Comparison of ENCODE assay signal across 27 cellular contexts in genomic region chr3:15215996-15216395, GRCh38. TPM values are rescaled to one million over a fixed set of nuclear protein-coding genes. Genes with fewer than 3 reads are reported as not detected.
DNase-seq lines count a peak whose midpoint lies in the region; ATAC-seq and TF ChIP-seq lines count a peak whose summit lies in the region.
"Had no signal": no experiment of that assay in that cellular context is flagged by ENCODE, and none has a peak within 500 bp of the region (broad histone marks: within the 10 kb centered on the region; RNA-seq: fewer than 3 reads in every experiment).

No MANE protein-coding gene starts in this region.

- H3K9me3 ChIP-seq in right cardiac atrium (ENCODE audit: control insufficient read depth, low read length), result no peaks in the 10 kb centered on the region
- H3K9me3 ChIP-seq: heart right ventricle, right atrium auricular region, spleen, upper lobe of left lung had no signal

- H3K27ac Mint-ChIP-seq in type B pancreatic cell, result no peak overlapping the region
- H3K27ac Mint-ChIP-seq: activated naive CD8-positive, alpha-beta T cell treated with anti-CD3 and anti-CD28 coated beads for 36 hours had no signal

- H3K4me3 ChIP-seq in fibroblast of mammary gland (ENCODE audit: control insufficient read depth, low read depth, low read length) (no peak overlapping the region), right cardiac atrium (ENCODE audit: low read length) (no peak overlapping the region)
- H3K4me3 ChIP-seq: heart right ventricle, right atrium auricular region, spleen, upper lobe of left lung had no signal

- H3K27me3 Mint-ChIP-seq in type B pancreatic cell, result no peaks in the 10 kb centered on the region
- H3K27me3 Mint-ChIP-seq: activated naive CD8-positive, alpha-beta T cell treated with anti-CD3 and anti-CD28 coated beads for 36 hours; CD8-positive, alpha-beta memory T cell; central memory CD8-positive, alpha-beta T cell; IgD-negative memory B cell had no signal

- H3K27ac ChIP-seq in right cardiac atrium (ENCODE audit: low read length), result no peak overlapping the region
- H3K27ac ChIP-seq: foreskin keratinocyte, heart right ventricle, parathyroid adenoma, right atrium auricular region, upper lobe of left lung had no signal

- H3K4me1 Mint-ChIP-seq in type B pancreatic cell (ENCODE audit: unreplicated experiment), result no peaks in the 10 kb centered on the region

- no peak overlapping the region for H3K4me3 Mint-ChIP-seq in type B pancreatic cell
- H3K4me3 Mint-ChIP-seq: activated naive CD8-positive, alpha-beta T cell treated with anti-CD3 and anti-CD28 coated beads for 36 hours; CD8-positive, alpha-beta memory T cell; central memory CD8-positive, alpha-beta T cell had no signal

- TF ChIP-seq CTCF in fibroblast of mammary gland (conservative IDR thresholded peaks at IDR 0.05; ENCODE audit: control insufficient read depth, insufficient read depth, low read depth, low read length) (no peak), type B pancreatic cell (conservative IDR thresholded peaks at IDR 0.05) (peak; percentile 16)

- ATAC-seq in right cardiac atrium, result no peak
- ATAC-seq in GM19452 (IDR thresholded peaks at IDR 0.05; ENCODE audit: unreplicated experiment), result no peak
- ATAC-seq: foreskin keratinocyte, heart right ventricle had no signal

- H3K4me1 ChIP-seq in right cardiac atrium (ENCODE audit: control insufficient read depth, insufficient read depth, low read length), result peaks cover 3% of the 10 kb centered on the region
- H3K4me1 ChIP-seq: foreskin keratinocyte, parathyroid adenoma had no signal

- peaks cover 25% of the 10 kb centered on the region for H3K36me3 Mint-ChIP-seq in type B pancreatic cell

- peak; percentile 50 for DNase-seq in EH (ENCODE audit: low read depth)
- DNase-seq in NAMALWA (ENCODE audit: low spot score), result peak; percentile 26
- peak; percentile 52 for DNase-seq in fibroblast of mammary gland (ENCODE audit: low read depth)
- DNase-seq in type B pancreatic cell (ENCODE audit: extremely low spot score, unreplicated experiment), result no peak
- no peak for DNase-seq in right cardiac atrium
- no peak for DNase-seq in activated CD8-positive, alpha-beta memory T cell treated with anti-CD3 and anti-CD28 coated beads for 24 hours
- DNase-seq: activated CD4-positive, alpha-beta T cell treated with anti-CD3 and anti-CD28 coated beads, Interleukin-2, amount 50 U/mL, for 4 hours; activated effector memory CD4-positive, alpha-beta T cell treated with anti-CD3 and anti-CD28 coated beads, Interleukin-2, amount 50 U/mL, for 16 hours; activated naive CD8-positive, alpha-beta T cell treated with anti-CD3 and anti-CD28 coated beads for 36 hours; CD8-positive, alpha-beta memory T cell; DMS 273 treated with DMSO at 0.1 percent for 48 hours; foreskin keratinocyte; H7; heart right ventricle; mammary epithelial cell; NCI-H1105 treated with DMSO at 0.1 percent for 48 hours; NCI-H2029 treated with DMSO at 0.1 percent for 48 hours; NCI-H226; NCI-H69; SIG-M5; spleen; upper lobe of left lung had no signal

- H3K27me3 ChIP-seq in right cardiac atrium (ENCODE audit: control insufficient read depth, insufficient read depth), result no peaks in the 10 kb centered on the region
- H3K27me3 ChIP-seq: foreskin keratinocyte, heart right ventricle, right atrium auricular region, spleen, upper lobe of left lung had no signal

- H3K9me3 Mint-ChIP-seq in type B pancreatic cell, result no peaks in the 10 kb centered on the region
- H3K9me3 Mint-ChIP-seq: activated naive CD8-positive, alpha-beta T cell treated with anti-CD3 and anti-CD28 coated beads for 36 hours; CD8-positive, alpha-beta memory T cell; central memory CD8-positive, alpha-beta T cell; IgD-negative memory B cell had no signal

- intact Hi-C loops in right cardiac atrium (cut with DNase I), result no loop called here

- WGBS in right cardiac atrium, result 85% methylated on average over 2 of the region's 2 CpGs

RNA-seq across cellular contexts. Expression of gene CAPN7, which starts 9.9 kb away (rescaled TPM):
- 37.9 and 41.9 TPM in 2 replicates for total RNA-seq in type B pancreatic cell (ENCODE audit: low replicate concordance)
- total RNA-seq in right cardiac atrium, result 10 to 100 TPM; 28.5 to 33.7 (median 30.9) TPM
- 13.2 TPM for polyA plus RNA-seq in right cardiac atrium

Comparison
In these comparisons a context has a peak if more than half of its experiments do, and no peak if none do; other contexts are left out.
1. DNase-seq: peak in EH (single experiment), NAMALWA (single experiment) and fibroblast of mammary gland (single experiment); none in type B pancreatic cell (single experiment), right cardiac atrium (0 of 3) and activated CD8-positive, alpha-beta memory T cell treated with anti-CD3 and anti-CD28 coated beads for 24 hours (single experiment).